Comparison of ENCODE assay signal across 17 cellular contexts in the genomic region with DNA sequence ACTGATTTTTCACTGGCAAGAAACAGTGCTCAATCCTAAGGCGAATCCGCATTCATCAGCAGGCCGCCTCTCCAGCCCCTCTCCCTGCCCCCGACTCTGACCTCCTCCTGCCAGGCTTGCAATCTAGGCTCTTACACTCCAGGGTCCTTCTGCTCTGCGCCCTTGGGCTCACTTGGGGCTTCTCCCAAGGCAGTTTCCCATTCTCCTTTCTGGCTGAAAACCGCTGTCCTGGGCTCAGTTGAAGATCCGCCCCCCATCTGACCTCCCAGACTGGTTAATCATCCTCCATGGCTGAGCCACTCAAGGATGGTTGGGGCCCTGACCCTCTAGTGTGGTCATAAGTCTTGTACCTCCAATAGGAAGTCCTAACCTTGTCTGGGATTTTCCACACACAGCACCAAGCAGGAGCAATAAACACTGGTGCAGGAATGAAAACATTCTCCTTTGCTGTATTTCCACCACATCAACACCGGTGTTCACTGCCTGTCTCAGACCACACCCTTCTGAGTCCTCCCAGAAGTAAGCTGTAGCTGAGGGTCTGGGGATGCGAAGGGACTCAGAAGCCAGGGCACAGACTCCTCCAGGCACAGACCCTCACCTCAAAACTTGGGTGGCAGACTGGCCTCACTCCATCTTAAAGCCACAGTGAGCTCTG. TPM values are rescaled to one million over a fixed set of nuclear protein-coding genes. Genes with fewer than 3 reads are reported as not detected.
DNase-seq lines count a peak whose midpoint lies in the region; ATAC-seq, FAIRE-seq and TF ChIP-seq lines count a peak whose summit lies in the region.
"Had no signal": no experiment of that assay in that cellular context is flagged by ENCODE, and none has a peak within 500 bp of the region (broad histone marks: within the 10 kb centered on the region; RNA-seq: fewer than 3 reads in every experiment).

No MANE protein-coding gene starts in this region.

- H3K36me3 ChIP-seq in RWPE2 (ENCODE audit: low read depth), result no peaks in the 10 kb centered on the region
- no peaks in the 10 kb centered on the region for H3K36me3 ChIP-seq in kidney (ENCODE audit: control insufficient read depth in 1 of 2, insufficient read depth in 2 of 2, low read length in 2 of 2)
- H3K36me3 ChIP-seq: BE2C, ovary had no signal

- H3K9me3 ChIP-seq in RWPE2 (ENCODE audit: severe bottlenecking) (no peaks in the 10 kb centered on the region), kidney (ENCODE audit: control insufficient read depth in 1 of 2, low read length in 2 of 2) (no peaks in the 10 kb centered on the region)
- H3K9me3 ChIP-seq: BE2C, ovary had no signal

- TF ChIP-seq CTCF in RWPE2 (IDR thresholded peaks at IDR 0.05; ENCODE audit: poor library complexity, severe bottlenecking) (no peak), kidney (IDR thresholded peaks at IDR 0.05; ENCODE audit: borderline replicate concordance, extremely low read depth, insufficient read depth) (no peak)

- intact Hi-C loops in kidney (cut with DNase I), result no loop called here

- H3K27ac ChIP-seq in RWPE2 (ENCODE audit: poor library complexity, severe bottlenecking) (peak overlapping the region; percentile 43), kidney (ENCODE audit: low read depth in 2 of 2, low read length in 2 of 2) (peak overlapping the region; percentile 39 to 74), substantia nigra (ENCODE audit: low read depth, low read length, poor library complexity, severe bottlenecking) (no peak overlapping the region)
- H3K27ac ChIP-seq: ovary had no signal

- H3K27me3 ChIP-seq in RWPE2 (ENCODE audit: insufficient read depth, poor library complexity, severe bottlenecking), result no peaks in the 10 kb centered on the region
- H3K27me3 ChIP-seq: ovary had no signal

- ATAC-seq in RWPE2 (ENCODE audit: low read depth), result no peak
- ATAC-seq in GM18858 (IDR thresholded peaks at IDR 0.05; ENCODE audit: unreplicated experiment), result no peak
- ATAC-seq: activated T-helper 17 cell treated with anti-CD3 and anti-CD28 coated beads, Interleukin-2, amount 50 U/mL, for 72 hours; left ventricle myocardium superior had no signal

- H3K4me3 ChIP-seq in RWPE2 (ENCODE audit: severe bottlenecking), result no peak overlapping the region
- peak overlapping the region; percentile 37 to 67 for H3K4me3 ChIP-seq in kidney (ENCODE audit: low read length in 2 of 2)
- H3K4me3 ChIP-seq: ovary had no signal

- FAIRE-seq in kidney (lab: Jason Lieb, UNC), result no peak

- H3K9ac ChIP-seq in kidney (ENCODE audit: low read length in 2 of 2), result peak overlapping the region in 1 of 2 donors; percentile 71

- H3K4me1 ChIP-seq in RWPE2 (ENCODE audit: insufficient read depth, poor library complexity, severe bottlenecking) (peaks cover 34% of the 10 kb centered on the region), kidney (ENCODE audit: control insufficient read depth in 1 of 2, insufficient read depth in 1 of 2, low read depth in 1 of 2, low read length in 2 of 2) (peaks cover 42 to 62% of the 10 kb centered on the region in 2 donors)
- H3K4me1 ChIP-seq: BE2C had no signal

- peak; percentile 72 for DNase-seq in EH (ENCODE audit: low read depth)
- no peak for DNase-seq in RWPE2 (ENCODE audit: low spot score)
- peak; percentile 74 for DNase-seq in kidney
- peak; percentile 27 for DNase-seq in retina
- DNase-seq in substantia nigra (lab: John Stamatoyannopoulos, UW), result no peak
- DNase-seq in mucosa of gallbladder (ENCODE audit: low spot score), result no peak
- no peak for DNase-seq in nucleus accumbens (lab: John Stamatoyannopoulos, UW)
- DNase-seq: activated CD4-positive, alpha-beta T cell treated with anti-CD3 and anti-CD28 coated beads, Interleukin-2, amount 50 U/mL, for 1 hour; BE2C; DMS79 treated with DMSO at 0.1 percent for 48 hours; endodermal cell; glutamatergic neuron; left ventricle myocardium superior; stimulated activated CD4-positive, alpha-beta T cell treated with anti-CD3 and anti-CD28 coated beads, Interleukin-1b, Interleukin-23, amount 100 ng/mL, for 48 hours had no signal

RNA-seq across cellular contexts. Expression of a gene that starts 42.4 kb away (rescaled TPM):
- total RNA-seq in kidney (198 TPM), mucosa of gallbladder (97.2 TPM)
- polyA plus RNA-seq in kidney (ENCODE audit: insufficient read depth, low read depth, low replicate concordance), result 38.4 TPM

Comparison
In these comparisons a context has a peak if more than half of its experiments do, and no peak if none do; other contexts are left out.
1. DNase-seq: peak in EH (single experiment), kidney (single experiment) and retina (single experiment); none in RWPE2 (single experiment), substantia nigra (0 of 49), mucosa of gallbladder (single experiment) and nucleus accumbens (0 of 56).